ENCODE assay signal across 1 cellular context in the genomic region with DNA sequence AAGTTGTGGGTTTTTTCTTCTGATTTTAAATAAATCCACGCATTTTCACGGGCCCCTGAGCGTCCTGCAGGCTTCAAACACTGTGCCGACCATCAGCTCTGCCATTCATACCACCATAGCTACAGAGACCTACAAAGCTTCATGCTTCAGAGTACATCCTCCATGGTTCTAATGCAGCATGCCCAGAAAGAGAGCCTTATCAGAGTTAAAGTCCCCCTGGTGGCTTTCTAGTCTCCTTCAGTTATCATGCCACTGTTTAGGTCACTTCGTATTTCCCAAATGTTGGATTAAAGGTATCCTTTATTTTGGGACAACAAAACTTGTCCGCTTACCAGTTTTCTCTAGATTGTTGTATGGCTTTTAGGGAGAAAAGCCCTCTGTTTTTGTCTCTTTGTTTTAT.
TF ChIP-seq lines count a peak whose summit lies in the region.

No MANE protein-coding gene starts in this region.

TF ChIP-seq in A549, 52 proteins besides CTCF, POLR2A, EP300 and RAD21:
- TF ChIP-seq, protein P1, sequence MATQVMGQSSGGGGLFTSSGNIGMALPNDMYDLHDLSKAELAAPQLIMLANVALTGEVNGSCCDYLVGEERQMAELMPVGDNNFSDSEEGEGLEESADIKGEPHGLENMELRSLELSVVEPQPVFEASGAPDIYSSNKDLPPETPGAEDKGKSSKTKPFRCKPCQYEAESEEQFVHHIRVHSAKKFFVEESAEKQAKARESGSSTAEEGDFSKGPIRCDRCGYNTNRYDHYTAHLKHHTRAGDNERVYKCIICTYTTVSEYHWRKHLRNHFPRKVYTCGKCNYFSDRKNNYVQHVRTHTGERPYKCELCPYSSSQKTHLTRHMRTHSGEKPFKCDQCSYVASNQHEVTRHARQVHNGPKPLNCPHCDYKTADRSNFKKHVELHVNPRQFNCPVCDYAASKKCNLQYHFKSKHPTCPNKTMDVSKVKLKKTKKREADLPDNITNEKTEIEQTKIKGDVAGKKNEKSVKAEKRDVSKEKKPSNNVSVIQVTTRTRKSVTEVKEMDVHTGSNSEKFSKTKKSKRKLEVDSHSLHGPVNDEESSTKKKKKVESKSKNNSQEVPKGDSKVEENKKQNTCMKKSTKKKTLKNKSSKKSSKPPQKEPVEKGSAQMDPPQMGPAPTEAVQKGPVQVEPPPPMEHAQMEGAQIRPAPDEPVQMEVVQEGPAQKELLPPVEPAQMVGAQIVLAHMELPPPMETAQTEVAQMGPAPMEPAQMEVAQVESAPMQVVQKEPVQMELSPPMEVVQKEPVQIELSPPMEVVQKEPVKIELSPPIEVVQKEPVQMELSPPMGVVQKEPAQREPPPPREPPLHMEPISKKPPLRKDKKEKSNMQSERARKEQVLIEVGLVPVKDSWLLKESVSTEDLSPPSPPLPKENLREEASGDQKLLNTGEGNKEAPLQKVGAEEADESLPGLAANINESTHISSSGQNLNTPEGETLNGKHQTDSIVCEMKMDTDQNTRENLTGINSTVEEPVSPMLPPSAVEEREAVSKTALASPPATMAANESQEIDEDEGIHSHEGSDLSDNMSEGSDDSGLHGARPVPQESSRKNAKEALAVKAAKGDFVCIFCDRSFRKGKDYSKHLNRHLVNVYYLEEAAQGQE (IDR thresholded peaks at IDR 0.05): no peak
- TF ChIP-seq CBX2 (IDR thresholded peaks at IDR 0.05; ENCODE audit: borderline replicate concordance, low read depth): no peak
- TF ChIP-seq NPAS2 (CRISPR knock-in tag; IDR thresholded peaks at IDR 0.05; ENCODE audit: borderline replicate concordance): no peak
- no peak for TF ChIP-seq ZNF302 (CRISPR knock-in tag; IDR thresholded peaks at IDR 0.05)
